In genomic region chr16:50802000-50802399, GRCh38 we compare ENCODE assay signal across 17 cellular contexts.
DNase-seq lines count a peak whose midpoint lies in the region; ATAC-seq lines count a peak whose summit lies in the region.
"Had no signal": no experiment of that assay in that cellular context is flagged by ENCODE, and none has a peak within 500 bp of the region (broad histone marks: within the 10 kb centered on the region; RNA-seq: fewer than 3 reads in every experiment).

No MANE protein-coding gene starts in this region.

- no peak overlapping the region for H3K4me3 Mint-ChIP-seq in activated naive CD8-positive, alpha-beta T cell treated with anti-CD3 and anti-CD28 coated beads for 36 hours
- H3K4me3 Mint-ChIP-seq: endodermal cell had no signal

- H3K4me1 Mint-ChIP-seq in activated naive CD8-positive, alpha-beta T cell treated with anti-CD3 and anti-CD28 coated beads for 36 hours = peaks cover 16% of the 10 kb centered on the region

- no peaks in the 10 kb centered on the region for H3K27me3 Mint-ChIP-seq in activated naive CD8-positive, alpha-beta T cell treated with anti-CD3 and anti-CD28 coated beads for 36 hours

- no peaks in the 10 kb centered on the region for H3K36me3 Mint-ChIP-seq in activated naive CD4-positive, alpha-beta T cell treated with anti-CD3 and anti-CD28 coated beads, Interleukin-2, amount 50 U/mL, for 72 hours
- peaks cover 4% of the 10 kb centered on the region for H3K36me3 Mint-ChIP-seq in activated naive CD8-positive, alpha-beta T cell treated with anti-CD3 and anti-CD28 coated beads for 36 hours

- peak overlapping the region; percentile 20 to 48 for H3K27ac Mint-ChIP-seq in activated naive CD4-positive, alpha-beta T cell treated with anti-CD3 and anti-CD28 coated beads, Interleukin-2, amount 50 U/mL, for 72 hours
- peak overlapping the region; percentile 43 for H3K27ac Mint-ChIP-seq in activated naive CD8-positive, alpha-beta T cell treated with anti-CD3 and anti-CD28 coated beads for 36 hours
- H3K27ac Mint-ChIP-seq: endodermal cell had no signal

- no peaks in the 10 kb centered on the region for H3K9me3 Mint-ChIP-seq in activated naive CD4-positive, alpha-beta T cell treated with anti-CD3 and anti-CD28 coated beads, Interleukin-2, amount 50 U/mL, for 72 hours
- no peaks in the 10 kb centered on the region for H3K9me3 Mint-ChIP-seq in activated naive CD8-positive, alpha-beta T cell treated with anti-CD3 and anti-CD28 coated beads for 36 hours
- H3K9me3 Mint-ChIP-seq: endodermal cell had no signal

- DNase-seq in activated naive CD4-positive, alpha-beta T cell treated with anti-CD3 and anti-CD28 coated beads, Interleukin-2, amount 50 U/mL, for 72 hours (ENCODE audit: low spot score in 2 of 2) = no peak
- DNase-seq in activated naive CD4-positive, alpha-beta T cell treated with anti-CD3 and anti-CD28 coated beads, Interleukin-2, amount 50 U/mL, for 16 hours = no peak
- no peak for DNase-seq in activated naive CD8-positive, alpha-beta T cell treated with anti-CD3 and anti-CD28 coated beads for 36 hours
- peak; percentile 5 for DNase-seq in fibroblast of the conjunctiva (ENCODE audit: low read depth)
- peak; percentile 51 for DNase-seq in stromal cell of bone marrow (ENCODE audit: low read depth)
- no peak for DNase-seq in C1 segment of cervical spinal cord (lab: John Stamatoyannopoulos, UW)
- DNase-seq in NK-92 treated with Interleukin-12 subunit alpha and Interleukin-12 subunit beta, amount 100 ng/mL, for 24 hours (lab: John Stamatoyannopoulos, UW) = no peak
- DNase-seq: activated CD4-positive, CD25-positive, alpha-beta regulatory T cell; Calu3; endodermal cell; GF-D8; glutamatergic neuron; NCI-H146; NCI-H226; Right ventricle myocardium superior had no signal

- ATAC-seq in activated naive CD4-positive, alpha-beta T cell treated with anti-CD3 and anti-CD28 coated beads, Interleukin-2, amount 50 U/mL, for 72 hours = no peak
- no peak for ATAC-seq in GM18867 (IDR thresholded peaks at IDR 0.05; ENCODE audit: unreplicated experiment)
- ATAC-seq: HCT116 had no signal

Comparison
In these comparisons a context has a peak if more than half of its experiments do, and no peak if none do; other contexts are left out.
1. DNase-seq: peak in fibroblast of the conjunctiva (single experiment) and stromal cell of bone marrow (single experiment); none in activated naive CD4-positive, alpha-beta T cell treated with anti-CD3 and anti-CD28 coated beads, Interleukin-2, amount 50 U/mL, for 72 hours (0 of 2), activated naive CD4-positive, alpha-beta T cell treated with anti-CD3 and anti-CD28 coated beads, Interleukin-2, amount 50 U/mL, for 16 hours (single experiment), activated naive CD8-positive, alpha-beta T cell treated with anti-CD3 and anti-CD28 coated beads for 36 hours (single experiment), C1 segment of cervical spinal cord (0 of 14) and NK-92 treated with Interleukin-12 subunit alpha and Interleukin-12 subunit beta, amount 100 ng/mL, for 24 hours (single experiment).